Comparison of ENCODE assay signal across 23 cellular contexts in the genomic region with DNA sequence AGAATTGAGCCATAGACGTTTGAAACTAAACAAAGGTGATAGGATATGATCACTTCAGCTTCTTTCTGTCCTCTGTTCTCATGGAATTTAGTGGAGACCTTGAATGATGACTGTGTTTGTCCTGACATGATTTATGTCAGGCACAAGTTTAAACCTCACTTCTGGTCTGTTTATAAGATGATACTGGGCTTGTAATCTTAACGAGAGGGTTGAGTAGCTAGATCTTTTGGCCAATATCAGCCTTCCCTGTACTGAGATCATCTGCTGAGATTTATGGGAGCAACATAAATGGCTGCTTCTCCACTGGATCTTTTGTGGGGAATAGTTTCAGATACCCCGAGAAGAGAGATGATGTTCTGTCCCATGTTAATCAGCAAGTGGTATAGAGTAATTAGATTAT.
"Had no signal": no experiment of that assay in that cellular context is flagged by ENCODE, and none has a peak within 500 bp of the region (broad histone marks: within the 10 kb centered on the region; RNA-seq: fewer than 3 reads in every experiment).

No MANE protein-coding gene starts in this region.

- H3K4me1 ChIP-seq: colonic mucosa, esophagus squamous epithelium, gastrocnemius medialis, heart left ventricle, left lung, lower lobe of right lung had no signal

- H3K27ac ChIP-seq: colonic mucosa, epithelial cell of prostate, esophagus squamous epithelium, gastrocnemius medialis, heart left ventricle, left lung, lower lobe of right lung had no signal

- H3K4me3 ChIP-seq: colonic mucosa, esophagus squamous epithelium, gastrocnemius medialis, heart left ventricle, left lung, lower lobe of right lung, mucosa of descending colon had no signal

- H3K27me3 ChIP-seq: colonic mucosa, left lung had no signal

- H3K36me3 Mint-ChIP-seq: mesothelial cell of epicardium, naive B cell had no signal

- H3K36me3 ChIP-seq: colonic mucosa, esophagus squamous epithelium, gastrocnemius medialis, heart left ventricle, left lung, lower lobe of right lung had no signal

- ATAC-seq: effector memory CD8-positive, alpha-beta T cell; esophagus mucosa; gastrocnemius medialis; heart left ventricle; left cardiac atrium; left lung; left ventricle myocardium superior; lower lobe of right lung; mucosa of descending colon had no signal

- H3K4me1 Mint-ChIP-seq: naive B cell had no signal

- DNase-seq: colonic mucosa; cortex of kidney; effector CD8-positive, alpha-beta T cell; effector memory CD8-positive, alpha-beta T cell; endodermal cell; erythroblast; esophagus squamous epithelium; foreskin fibroblast; foreskin melanocyte; gastrocnemius medialis; heart left ventricle; hippocampal formation; left cardiac atrium; left lung; left ventricle myocardium superior; lower lobe of right lung; mesenchymal stem cell; mucosa of descending colon; naive B cell had no signal

- H3K9me3 ChIP-seq: colonic mucosa, esophagus squamous epithelium, gastrocnemius medialis, heart left ventricle, left lung, lower lobe of right lung, mucosa of descending colon had no signal

- H3K9me3 Mint-ChIP-seq: dendritic cell treated with granulocyte-macrophage colony-stimulating factor and Interleukin-4, amounts not matched to agents 40 ng/mL and 50 ng/mL, for 4 days; effector memory CD8-positive, alpha-beta T cell; endodermal cell; mesothelial cell of epicardium had no signal

- H3K27me3 Mint-ChIP-seq: dendritic cell treated with granulocyte-macrophage colony-stimulating factor and Interleukin-4, amounts not matched to agents 40 ng/mL and 50 ng/mL, for 4 days had no signal

- H3K27ac Mint-ChIP-seq: dendritic cell treated with granulocyte-macrophage colony-stimulating factor and Interleukin-4, amounts not matched to agents 40 ng/mL and 50 ng/mL, for 4 days; effector memory CD8-positive, alpha-beta T cell; endodermal cell; mesothelial cell of epicardium had no signal

- H3K4me3 Mint-ChIP-seq: dendritic cell treated with granulocyte-macrophage colony-stimulating factor and Interleukin-4, amounts not matched to agents 40 ng/mL and 50 ng/mL, for 4 days; effector memory CD8-positive, alpha-beta T cell; endodermal cell; mesothelial cell of epicardium; naive B cell had no signal
